In the genomic region with DNA sequence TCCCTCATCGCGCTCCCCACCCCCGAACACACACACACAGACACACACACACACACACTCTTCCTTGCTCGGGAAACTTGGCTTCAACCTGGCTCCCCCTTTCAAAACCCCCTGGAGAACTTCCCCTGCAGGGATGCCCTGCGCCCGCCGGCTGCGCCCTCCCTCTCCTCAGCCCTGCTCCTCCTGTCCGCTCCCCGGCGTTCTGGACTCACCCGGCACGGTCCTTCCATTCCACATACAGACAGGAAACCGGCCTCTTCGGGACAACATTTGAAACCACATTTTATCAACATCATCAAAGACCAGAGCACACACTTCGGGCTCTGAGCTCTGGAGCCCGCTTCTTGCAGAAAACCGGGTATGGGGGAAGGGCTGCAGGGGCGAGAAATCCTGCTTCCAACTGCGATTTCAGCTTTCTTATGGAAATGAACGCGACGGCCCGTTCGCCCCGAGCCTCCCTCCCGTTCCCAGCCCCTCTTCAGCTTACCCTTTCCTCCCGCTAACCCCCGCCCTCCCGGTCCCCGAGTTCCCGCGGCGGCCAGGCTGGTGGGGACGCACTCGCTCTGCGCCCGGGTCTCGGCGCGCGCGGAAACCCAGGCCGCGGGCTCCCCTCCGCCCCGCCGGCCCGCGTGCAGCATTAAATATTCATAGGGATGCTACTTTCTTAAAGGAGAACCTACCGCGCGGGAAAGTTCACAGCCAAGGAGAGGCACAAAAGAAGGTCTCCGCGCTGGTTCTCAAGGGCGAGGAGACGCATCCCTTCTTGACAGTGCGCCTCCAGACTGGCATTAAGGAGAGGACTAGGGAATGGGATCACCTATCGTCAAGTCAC, we compare ENCODE assay signal across 7 cellular contexts. TPM values are rescaled to one million over a fixed set of nuclear protein-coding genes. Genes with fewer than 3 reads are reported as not detected.
DNase-seq lines count a peak whose midpoint lies in the region; ATAC-seq and TF ChIP-seq lines count a peak whose summit lies in the region.

No MANE protein-coding gene starts in this region.

- peak overlapping the region; percentile 78; the same call in 1 of the 2 replicates for H2AFZ ChIP-seq in PC-3 (ENCODE audit: low read length)

- CTCF ChIA-PET in PC-3 (lab: Charles Lee): no interaction called here

- no peak for ATAC-seq in PC-3

- no peaks in the 10 kb centered on the region for H3K9me3 ChIP-seq in PC-3 (ENCODE audit: low read length)
- no peaks in the 10 kb centered on the region for H3K9me3 ChIP-seq in iPS-15b (ENCODE audit: control insufficient read depth, insufficient read depth, low read length)

- H3K4me1 ChIP-seq in PC-3 (ENCODE audit: insufficient read depth, low read length) (peaks cover 5% of the 10 kb centered on the region; the same call in 1 of the 2 replicates), iPS-15b (ENCODE audit: control insufficient read depth, insufficient read depth, low read length) (peaks cover 3% of the 10 kb centered on the region)

- POLR2A ChIA-PET in PC-3 (lab: Charles Lee; ENCODE audit: unreplicated experiment): no interaction called here

- in situ Hi-C loops in GM13977 (cut with MboI; ENCODE audit: low pct_unique_long_range_greater_than_20kb, low sequenced_read_pairs, unreplicated experiment): loop anchor here (25.0 kb wide), 1 partner anchor 1710 kb away; no protein-coding TSS in a partner anchor

- H3K9me2 ChIP-seq in PC-3 (replicated peaks; ENCODE audit: low read length): no peaks in the 10 kb centered on the region

- H3K4me2 ChIP-seq in PC-3 (ENCODE audit: low read length): peak overlapping the region; percentile 87

- H4K20me1 ChIP-seq in PC-3 (ENCODE audit: low read length): no peaks in the 10 kb centered on the region

- no peaks in the 10 kb centered on the region for H3K79me2 ChIP-seq in PC-3 (ENCODE audit: low read length)

- peaks cover 76% of the 10 kb centered on the region for H3K27me3 ChIP-seq in PC-3 (ENCODE audit: low read length)
- peaks cover 91% of the 10 kb centered on the region for H3K27me3 ChIP-seq in iPS-15b (ENCODE audit: control insufficient read depth, insufficient read depth, low read length)

- TF ChIP-seq CTCF in GM13977 (IDR thresholded peaks at IDR 0.05; ENCODE audit: extremely low read depth, insufficient read depth, missing control alignments) (no peak), PC-3 (conservative IDR thresholded peaks at IDR 0.05; ENCODE audit: low read depth, low read length) (no peak)

- no peaks in the 10 kb centered on the region for H3F3A ChIP-seq in PC-3 (ENCODE audit: low read length, unreplicated experiment)

- intact Hi-C loops in PC-3 (cut with micrococcal nuclease): loop anchor here (2.0 to 5.0 kb wide), 2 partner anchors 839 to 915 kb away; no protein-coding TSS in a partner anchor

- H3K9ac ChIP-seq in PC-3 (ENCODE audit: low read length) (no peak overlapping the region), iPS-15b (ENCODE audit: low read depth, low read length) (no peak overlapping the region)

- H3K36me3 ChIP-seq in PC-3 (ENCODE audit: low read depth, low read length) (no peaks in the 10 kb centered on the region), iPS-15b (ENCODE audit: control insufficient read depth, insufficient read depth, low read length) (no peaks in the 10 kb centered on the region)

- BruUV-seq in PC-3 (replicated peaks; lab: Mats Ljungman, UMichigan): no TSS peak

- no peak overlapping the region for H3K27ac ChIP-seq in PC-3 (ENCODE audit: low read length)

- H3K4me3 ChIP-seq in PC-3 (ENCODE audit: low read length): peak overlapping the region; percentile 70
- H3K4me3 ChIP-seq in iPS-15b (ENCODE audit: low read depth, low read length): peak overlapping the region; percentile 58

- peak; percentile 34 for DNase-seq in GM13977 (ENCODE audit: low spot score)
- no peak for DNase-seq in PC-3
- peak; percentile 70 for DNase-seq in retina
- DNase-seq in EL: no peak
- no peak for DNase-seq in NCI-H345 treated with DMSO at 0.1 percent for 48 hours (lab: John Stamatoyannopoulos, UW; ENCODE audit: unreplicated experiment)
- no peak for DNase-seq in NCI-H187 treated with DMSO at 0.1 percent for 48 hours (lab: John Stamatoyannopoulos, UW)

RNA-seq across cellular contexts. Expression of a gene that starts 18.3 kb away (rescaled TPM):
- not detected in 2 replicates for total RNA-seq in PC-3 (2014; rRNA removed)

Comparison
In these comparisons a context has a peak if more than half of its experiments do, and no peak if none do; other contexts are left out.
1. DNase-seq: peak in GM13977 (single experiment) and retina (single experiment); none in PC-3 (single experiment), EL (single experiment), NCI-H345 treated with DMSO at 0.1 percent for 48 hours (single experiment) and NCI-H187 treated with DMSO at 0.1 percent for 48 hours (single experiment).